1 cellular context compared by ENCODE assay signal in genomic region chr17:74768069-74768762, GRCh38.
TF ChIP-seq lines count a peak whose summit lies in the region.

No MANE protein-coding gene starts in this region.

TF ChIP-seq in HepG2, 621 proteins besides CTCF, POLR2A, EP300 and RAD21 (continued from another document):
- TF ChIP-seq ZHX2 (IDR thresholded peaks at IDR 0.05; ENCODE audit: low read depth) (no peak), ZHX2 (CRISPR knock-in tag; IDR thresholded peaks at IDR 0.05; ENCODE audit: borderline replicate concordance) (no peak), MEF2D (CRISPR knock-in tag; IDR thresholded peaks at IDR 0.05) (no peak), ZNF737 (CRISPR knock-in tag; IDR thresholded peaks at IDR 0.05; ENCODE audit: borderline replicate concordance) (no peak), HBP1 (CRISPR knock-in tag; IDR thresholded peaks at IDR 0.05; ENCODE audit: low read depth) (no peak), NR2F2 (IDR thresholded peaks at IDR 0.05; ENCODE audit: borderline replicate concordance, low read depth) (no peak), EEA1 (CRISPR knock-in tag; IDR thresholded peaks at IDR 0.05; ENCODE audit: borderline replicate concordance) (no peak), ZBTB8A (CRISPR knock-in tag; IDR thresholded peaks at IDR 0.05; ENCODE audit: borderline replicate concordance, low read depth) (no peak), ZNF777 (CRISPR knock-in tag; IDR thresholded peaks at IDR 0.05) (no peak), STAG1 (CRISPR knock-in tag; IDR thresholded peaks at IDR 0.05) (peak; percentile 22; the same call in 1 of the 2 replicates), RXRB (CRISPR knock-in tag; IDR thresholded peaks at IDR 0.05; ENCODE audit: borderline replicate concordance) (no peak), FOXM1 (CRISPR knock-in tag; IDR thresholded peaks at IDR 0.05) (no peak), ZNF180 (CRISPR knock-in tag; IDR thresholded peaks at IDR 0.05; ENCODE audit: borderline replicate concordance, low read depth) (no peak), RBFOX2 (IDR thresholded peaks at IDR 0.05; ENCODE audit: low read depth, low read length) (peak; percentile 58), THRA (CRISPR knock-in tag; IDR thresholded peaks at IDR 0.05; ENCODE audit: borderline replicate concordance) (no peak), ATAD3A (CRISPR knock-in tag; IDR thresholded peaks at IDR 0.05) (no peak), ZEB1 (IDR thresholded peaks at IDR 0.05; ENCODE audit: insufficient replicate concordance, low read depth) (no peak), NONO (IDR thresholded peaks at IDR 0.05) (no peak), NONO (CRISPR knock-in tag; conservative IDR thresholded peaks at IDR 0.05) (0 out of 2 replicates have a peak, but pooled peaks have one; percentile 52), ZBTB14 (CRISPR knock-in tag; IDR thresholded peaks at IDR 0.05) (no peak), RNF219 (CRISPR knock-in tag; IDR thresholded peaks at IDR 0.05) (no peak), CBX5 (CRISPR knock-in tag; IDR thresholded peaks at IDR 0.05; ENCODE audit: borderline replicate concordance) (no peak), KLF6 (CRISPR knock-in tag; IDR thresholded peaks at IDR 0.05) (no peak), RFXAP (CRISPR knock-in tag; IDR thresholded peaks at IDR 0.05; ENCODE audit: borderline replicate concordance) (no peak), ZNF280B (CRISPR knock-in tag; IDR thresholded peaks at IDR 0.05; ENCODE audit: borderline replicate concordance) (no peak), MTA1 (CRISPR knock-in tag; IDR thresholded peaks at IDR 0.05; ENCODE audit: borderline replicate concordance) (peak; percentile 37; the same call in 1 of the 2 replicates), MLLT10 (CRISPR knock-in tag; IDR thresholded peaks at IDR 0.05) (no peak), ZNF747 (CRISPR knock-in tag; IDR thresholded peaks at IDR 0.05; ENCODE audit: borderline replicate concordance) (0 out of 2 replicates have a peak, but pooled peaks have one; percentile 31)
